In the genomic region with DNA sequence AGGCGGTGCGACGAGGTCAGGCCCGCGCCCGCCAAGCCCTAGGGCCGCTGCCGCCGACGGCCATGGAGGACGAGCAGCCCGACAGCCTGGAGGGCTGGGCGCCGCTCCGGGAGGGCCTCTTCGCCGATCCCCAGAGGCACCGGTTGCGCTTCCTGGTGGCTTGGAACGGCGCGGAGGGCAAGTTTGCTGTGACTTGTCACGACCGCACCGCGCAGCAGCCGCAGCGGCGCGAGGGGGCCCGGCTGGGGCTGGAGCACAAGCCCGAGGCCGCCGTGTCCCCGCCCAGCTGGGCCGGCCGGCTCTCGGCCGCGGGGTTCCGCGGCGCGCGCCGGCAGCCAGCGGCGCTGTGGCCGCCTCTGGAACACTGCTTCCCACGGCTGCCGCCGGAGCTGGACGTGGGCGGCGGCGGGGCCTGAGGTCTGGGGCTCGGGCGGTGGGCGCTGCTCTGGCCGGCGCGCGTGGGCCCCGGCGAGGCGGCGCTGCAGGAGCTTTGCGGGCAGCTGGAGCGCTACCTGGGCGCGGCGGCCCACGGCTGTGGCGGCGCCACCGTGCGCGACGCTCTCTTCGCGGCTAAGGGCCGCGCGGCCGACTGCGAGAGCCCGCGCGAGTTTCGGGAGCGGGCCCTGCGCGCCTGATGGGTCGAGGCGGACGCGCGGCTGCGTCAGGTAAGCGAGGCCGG, we compare ENCODE assay signal across 8 cellular contexts. TPM values are rescaled to one million over a fixed set of nuclear protein-coding genes. Genes with fewer than 3 reads are reported as not detected.
DNase-seq lines count a peak whose midpoint lies in the region; ATAC-seq, FAIRE-seq and TF ChIP-seq lines count a peak whose summit lies in the region.
"Not testable (repeated sequence)": the region's sequence is repeated elsewhere in the genome, so short reads cannot be mapped to it uniquely, and the experiment has no call there.

No MANE protein-coding gene starts in this region.

- CTCF ChIA-PET in activated CD8-positive, alpha-beta T cell treated with anti-CD3 and anti-CD28 coated beads, Interleukin-2, amount 10 ng/mL, durations not matched to agents 7 days and 5 days (lab: Charles Lee): not testable (repeated sequence)

- H3K4ac ChIP-seq in neuronal stem cell (ENCODE audit: low read length): not testable (repeated sequence)

- H3K4me1 Mint-ChIP-seq in activated CD8-positive, alpha-beta T cell treated with anti-CD3 and anti-CD28 coated beads, Interleukin-2, amount 10 ng/mL, durations not matched to agents 7 days and 5 days (ENCODE audit: low read depth): peaks cover 17% of the 10 kb centered on the region
- H3K4me1 Mint-ChIP-seq in central memory CD8-positive, alpha-beta T cell: peaks cover 11% of the 10 kb centered on the region

- H2BK5ac ChIP-seq in neuronal stem cell (ENCODE audit: low read length): not testable (repeated sequence)

- H3K9me3 Mint-ChIP-seq in activated CD8-positive, alpha-beta T cell treated with anti-CD3 and anti-CD28 coated beads, Interleukin-2, amount 10 ng/mL, durations not matched to agents 7 days and 5 days (ENCODE audit: insufficient read depth); central memory CD8-positive, alpha-beta T cell: not testable (repeated sequence)

- H3K23ac ChIP-seq in neuronal stem cell (ENCODE audit: low read depth, low read length, poor library complexity): not testable (repeated sequence)

- H3K27ac ChIP-seq in right atrium auricular region: peak overlapping the region; percentile 83 to 85
- not testable (repeated sequence) for H3K27ac ChIP-seq in neuronal stem cell (replicated peaks; ENCODE audit: low read length)

- H2BK15ac ChIP-seq in neuronal stem cell (ENCODE audit: low read length): not testable (repeated sequence)

- H2AFZ ChIP-seq in neuronal stem cell (ENCODE audit: low read length): peak overlapping the region; percentile 84

- H3K4me3 ChIP-seq in right atrium auricular region: peak overlapping the region; percentile 47 to 56
- H3K4me3 ChIP-seq in neuronal stem cell (ENCODE audit: low read length in 2 of 2): peak overlapping the region; percentile 50 to 76

- not testable (repeated sequence) for H2AK5ac ChIP-seq in neuronal stem cell (ENCODE audit: low read depth, low read length)

- FAIRE-seq in H54 (lab: Jason Lieb, UNC): not testable (repeated sequence)

- ATAC-seq in activated CD8-positive, alpha-beta T cell treated with anti-CD3 and anti-CD28 coated beads, Interleukin-2, amount 10 ng/mL, durations not matched to agents 7 days and 5 days: peak; percentile 81
- peak; percentile 63 for ATAC-seq in central memory CD8-positive, alpha-beta T cell (replicated peaks; ENCODE audit: extremely low read depth, poor library complexity, severe bottlenecking)

- POLR2A ChIA-PET in activated CD8-positive, alpha-beta T cell treated with anti-CD3 and anti-CD28 coated beads, Interleukin-2, amount 10 ng/mL, durations not matched to agents 7 days and 5 days (lab: Charles Lee): not testable (repeated sequence)

- DNase-seq in DMS 273 (lab: John Stamatoyannopoulos, UW; ENCODE audit: unreplicated experiment): peak; percentile 26
- DNase-seq in H54 (ENCODE audit: insufficient read length, low spot score): peak; percentile 3
- peak; percentile 18 to 75 (median 72) for DNase-seq in NCI-H1417 (lab: John Stamatoyannopoulos, UW)
- peak; percentile 64 for DNase-seq in activated CD8-positive, alpha-beta T cell treated with anti-CD3 and anti-CD28 coated beads, Interleukin-2, amount 10 ng/mL, durations not matched to agents 7 days and 5 days
- peak in 1 of 2 donors; percentile 27 for DNase-seq in central memory CD8-positive, alpha-beta T cell (ENCODE audit: low spot score in 2 of 2)
- DNase-seq in right atrium auricular region (ENCODE audit: low spot score); neuronal stem cell (ENCODE audit: low spot score): not testable (repeated sequence)
- DNase-seq in stromal cell of bone marrow (ENCODE audit: low read depth): peak; percentile 3

- not testable (repeated sequence) for H3K9me3 ChIP-seq in right atrium auricular region; neuronal stem cell (replicated peaks in 1 of 2; ENCODE audit: control insufficient read depth in 2 of 2, insufficient read depth in 1 of 2, low read depth in 1 of 2, low read length in 2 of 2)

- H3K36me3 ChIP-seq in right atrium auricular region; neuronal stem cell (replicated peaks in 1 of 2; ENCODE audit: control insufficient read depth in 2 of 2, insufficient read depth in 2 of 2, low read length in 2 of 2): not testable (repeated sequence)

- not testable (repeated sequence) for H3K9ac ChIP-seq in neuronal stem cell (ENCODE audit: low read depth, low read length, poor library complexity)

- peak overlapping the region; percentile 49 for H3K4me2 ChIP-seq in neuronal stem cell (ENCODE audit: insufficient read depth, low read length, poor library complexity, severe bottlenecking)

- H2BK12ac ChIP-seq in neuronal stem cell (ENCODE audit: low read length): not testable (repeated sequence)

- not testable (repeated sequence) for H3K27me3 ChIP-seq in right atrium auricular region; neuronal stem cell (ENCODE audit: control insufficient read depth in 3 of 3, insufficient read depth in 3 of 3, low read depth in 1 of 3, low read length in 3 of 3)

- H3K4me1 ChIP-seq in right atrium auricular region; neuronal stem cell (ENCODE audit: control insufficient read depth in 2 of 2, insufficient read depth in 1 of 2, low read depth in 1 of 2, low read length in 2 of 2): not testable (repeated sequence)

- H3K18ac ChIP-seq in neuronal stem cell (ENCODE audit: low read length): not testable (repeated sequence)

- H2BK120ac ChIP-seq in neuronal stem cell (ENCODE audit: low read depth, low read length): not testable (repeated sequence)

- not testable (repeated sequence) for H3K14ac ChIP-seq in neuronal stem cell (ENCODE audit: low read length)

- no CpG with 5 or more reads among the region's 101 CpGs for WGBS in neuronal stem cell (ENCODE audit: extremely low coverage in 2 of 2, insufficient read length in 2 of 2, insufficient replicate concordance in 1 of 2), 2 donors

- H3K36me3 Mint-ChIP-seq in activated CD8-positive, alpha-beta T cell treated with anti-CD3 and anti-CD28 coated beads, Interleukin-2, amount 10 ng/mL, durations not matched to agents 7 days and 5 days (ENCODE audit: low read depth); central memory CD8-positive, alpha-beta T cell (ENCODE audit: insufficient read depth): not testable (repeated sequence)

- H3K4me3 Mint-ChIP-seq in activated CD8-positive, alpha-beta T cell treated with anti-CD3 and anti-CD28 coated beads, Interleukin-2, amount 10 ng/mL, durations not matched to agents 7 days and 5 days: peak overlapping the region; percentile 79
- peak overlapping the region; percentile 55 for H3K4me3 Mint-ChIP-seq in central memory CD8-positive, alpha-beta T cell

- H3K27ac Mint-ChIP-seq in activated CD8-positive, alpha-beta T cell treated with anti-CD3 and anti-CD28 coated beads, Interleukin-2, amount 10 ng/mL, durations not matched to agents 7 days and 5 days: peak overlapping the region; percentile 87
- peak overlapping the region; percentile 41 for H3K27ac Mint-ChIP-seq in central memory CD8-positive, alpha-beta T cell (ENCODE audit: low read depth)

- H4K8ac ChIP-seq in neuronal stem cell (ENCODE audit: low read depth, low read length): not testable (repeated sequence)

- peak; percentile 2; the same call in 1 of the 2 replicates for TF ChIP-seq POLR2A in H54 (IDR thresholded peaks at IDR 0.05; ENCODE audit: low read depth, low read length)

- H3K27me3 Mint-ChIP-seq in activated CD8-positive, alpha-beta T cell treated with anti-CD3 and anti-CD28 coated beads, Interleukin-2, amount 10 ng/mL, durations not matched to agents 7 days and 5 days (ENCODE audit: low read depth); central memory CD8-positive, alpha-beta T cell: not testable (repeated sequence)

- H4K91ac ChIP-seq in neuronal stem cell (ENCODE audit: low read depth, low read length, poor library complexity): not testable (repeated sequence)

- H3K79me1 ChIP-seq in neuronal stem cell (ENCODE audit: low read depth, low read length): not testable (repeated sequence)

- TF ChIP-seq CTCF in right atrium auricular region (IDR thresholded peaks at IDR 0.05): not testable (repeated sequence)

RNA-seq across cellular contexts. Expression of gene GOLGA8M, which starts 25.4 kb away (rescaled TPM):
- 1 to 10 TPM; 5.2 to 7.1 TPM for total RNA-seq in activated CD8-positive, alpha-beta T cell treated with anti-CD3 and anti-CD28 coated beads, Interleukin-2, amount 10 ng/mL, durations not matched to agents 7 days and 5 days
- under 1 TPM in 1 of 2 donors, not detected in 1; 0.31 TPM for total RNA-seq in right atrium auricular region
- not detected for polyA plus RNA-seq in neuronal stem cell (2013, experiment 1 of 2)
- 0.04 TPM for polyA plus RNA-seq in neuronal stem cell (2013, experiment 2 of 2)

Comparison
In these comparisons a context has a peak if more than half of its experiments do, and no peak if none do; other contexts are left out.
1. RNA of gene GOLGA8M, which starts 25.4 kb away (total RNA-seq): 5.2 to 7.1 TPM in activated CD8-positive, alpha-beta T cell treated with anti-CD3 and anti-CD28 coated beads, Interleukin-2, amount 10 ng/mL, durations not matched to agents 7 days and 5 days; 0.31 TPM in right atrium auricular region; every median in the first group is over 4 times any median in the second.